In the genomic region with DNA sequence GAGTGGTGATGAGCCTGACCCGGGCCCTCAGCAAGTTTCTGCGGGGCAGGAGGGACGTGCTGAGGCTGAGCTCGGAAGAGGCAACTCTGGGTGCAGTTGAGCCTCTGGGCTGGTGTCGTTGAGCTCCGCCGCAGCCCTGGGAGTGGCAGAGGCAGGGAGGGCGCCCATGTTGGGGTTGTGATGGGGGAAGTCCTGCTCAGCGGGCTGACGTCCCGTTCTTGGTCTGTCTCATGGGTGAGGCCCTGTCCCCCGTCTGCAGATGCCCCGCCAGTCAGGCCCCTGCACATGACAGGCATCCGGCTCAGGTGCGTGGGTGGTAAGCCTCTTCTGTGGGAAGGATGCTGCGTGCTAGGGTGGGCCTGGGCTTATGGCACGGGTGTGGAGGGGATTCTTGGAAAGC, we compare ENCODE assay signal across 8 cellular contexts.
A peak's percentile ranks its signal among the peaks of the same experiment; 100 is the strongest.
DNase-seq lines count a peak whose midpoint lies in the region; ATAC-seq and TF ChIP-seq lines count a peak whose summit lies in the region.

No MANE protein-coding gene starts in this region.

- no peak overlapping the region for H3K4me3 Mint-ChIP-seq in progenitor cell of endocrine pancreas (ENCODE audit: low read depth)

- TF ChIP-seq CTCF in GM13977 (IDR thresholded peaks at IDR 0.05; ENCODE audit: extremely low read depth, insufficient read depth, missing control alignments) (no peak), progenitor cell of endocrine pancreas (IDR thresholded peaks at IDR 0.05; ENCODE audit: unreplicated experiment) (no peak), heart right ventricle (IDR thresholded peaks at IDR 0.05) (no peak)

- 82 to 88% methylated on average over 17 of the region's 17 CpGs for WGBS in heart right ventricle, 2 donors

- H3K36me3 Mint-ChIP-seq in progenitor cell of endocrine pancreas (ENCODE audit: insufficient read depth), result no peaks in the 10 kb centered on the region

- peak; percentile 18 for ATAC-seq in HG02938 (IDR thresholded peaks at IDR 0.05; ENCODE audit: unreplicated experiment)
- no peak for ATAC-seq in heart right ventricle

- intact Hi-C loops in heart right ventricle (cut with DNase I), result no loop called here

- H3K27ac Mint-ChIP-seq in progenitor cell of endocrine pancreas, result no peak overlapping the region

- H3K36me3 ChIP-seq in heart right ventricle, result no peaks in the 10 kb centered on the region

- H3K4me3 ChIP-seq in skin epidermis (no peak overlapping the region), heart right ventricle (peak overlapping the region in 1 of 10 donors; percentile 23)

- peaks cover 70 to 100% (median 98%) of the 10 kb centered on the region in 9 donors for H3K4me1 ChIP-seq in heart right ventricle

- DNase-seq in GM13977 (ENCODE audit: low spot score) (peak; percentile 84), progenitor cell of endocrine pancreas (ENCODE audit: low spot score, unreplicated experiment) (no peak), heart right ventricle (no peak), HuH-7.5 (ENCODE audit: low spot score) (no peak), SHP77 (lab: John Stamatoyannopoulos, UW) (no peak)
- DNase-seq in activated CD8-positive, alpha-beta memory T cell treated with anti-CD3 and anti-CD28 coated beads for 4 hours (ENCODE audit: low read depth in 2 of 2), result peak; percentile 47 to 53

- H3K4me1 Mint-ChIP-seq in progenitor cell of endocrine pancreas (ENCODE audit: low read depth), result peaks cover 5% of the 10 kb centered on the region

- peak overlapping the region in 19 of 21 experiments; percentile 30 to 96 (median 73) for H3K27ac ChIP-seq in skin epidermis
- peak overlapping the region in 2 of 10 donors; percentile 26 to 81 for H3K27ac ChIP-seq in heart right ventricle

- H3K9me3 Mint-ChIP-seq in progenitor cell of endocrine pancreas (ENCODE audit: low read depth), result no peaks in the 10 kb centered on the region

- in situ Hi-C loops in GM13977 (cut with MboI; ENCODE audit: low pct_unique_long_range_greater_than_20kb, low sequenced_read_pairs, unreplicated experiment), result no loop called here

- no peaks in the 10 kb centered on the region for H3K27me3 ChIP-seq in heart right ventricle

- H3K27me3 Mint-ChIP-seq in progenitor cell of endocrine pancreas, result no peaks in the 10 kb centered on the region

- H3K9me3 ChIP-seq in heart right ventricle, result no peaks in the 10 kb centered on the region

Comparison
In these comparisons a context has a peak if more than half of its experiments do, and no peak if none do; other contexts are left out.
1. DNase-seq: peak in GM13977 (single experiment) and activated CD8-positive, alpha-beta memory T cell treated with anti-CD3 and anti-CD28 coated beads for 4 hours (2 of 2); none in progenitor cell of endocrine pancreas (single experiment), heart right ventricle (0 of 2), HuH-7.5 (single experiment) and SHP77 (0 of 2).